In genomic region chr22:32518848-32519247, GRCh38 we compare ENCODE assay signal across 14 cellular contexts. TPM values are rescaled to one million over a fixed set of nuclear protein-coding genes. Genes with fewer than 3 reads are reported as not detected.
DNase-seq lines count a peak whose midpoint lies in the region; ATAC-seq and TF ChIP-seq lines count a peak whose summit lies in the region.
"Had no signal": no experiment of that assay in that cellular context is flagged by ENCODE, and none has a peak within 500 bp of the region (broad histone marks: within the 10 kb centered on the region; RNA-seq: fewer than 3 reads in every experiment).

No MANE protein-coding gene starts in this region.

- peaks cover 8% of the 10 kb centered on the region for H3K36me3 Mint-ChIP-seq in chondrocyte (ENCODE audit: low read depth)
- H3K36me3 Mint-ChIP-seq in T-helper 2 cell treated with Interferon-gamma antibody and Interleukin-4, amounts not matched to agents 5 μg/mL and 100 μg/mL, for 36 hours (ENCODE audit: low read depth): no peaks in the 10 kb centered on the region

- no peaks in the 10 kb centered on the region for H3K9me3 ChIP-seq in A673 (ENCODE audit: low read depth, low read length, poor library complexity, severe bottlenecking)
- H3K9me3 ChIP-seq: body of pancreas, tibial artery had no signal

- DNase-seq in A673 (ENCODE audit: low spot score) (no peak), ELR (ENCODE audit: low read depth) (peak; percentile 39), NB4 (ENCODE audit: low read depth) (peak; percentile 30), chondrocyte (ENCODE audit: low spot score) (no peak), NCI-H2029 (lab: John Stamatoyannopoulos, UW) (no peak)
- DNase-seq in activated CD8-positive, alpha-beta memory T cell treated with anti-CD3 and anti-CD28 coated beads, Interleukin-2, amount 50 U/mL, for 4 hours: no peak
- DNase-seq in T-helper 2 cell treated with Interferon-gamma antibody and Interleukin-4, amounts not matched to agents 5 μg/mL and 100 μg/mL, for 36 hours (ENCODE audit: low spot score): no peak
- DNase-seq: body of pancreas, NCI-H2029 treated with DMSO at 0.1 percent for 48 hours, T-cell, tibial artery had no signal

- no peak overlapping the region for H3K4me3 Mint-ChIP-seq in chondrocyte (ENCODE audit: unreplicated experiment)
- H3K4me3 Mint-ChIP-seq in T-helper 2 cell treated with Interferon-gamma antibody and Interleukin-4, amounts not matched to agents 5 μg/mL and 100 μg/mL, for 36 hours: no peak overlapping the region
- H3K4me3 Mint-ChIP-seq: T-cell had no signal

- no peak for TF ChIP-seq POLR2A in NB4 (IDR thresholded peaks at IDR 0.05; ENCODE audit: extremely low read depth, insufficient read length)

- POLR2A ChIA-PET in A673 (lab: Charles Lee; ENCODE audit: low non-redundant PET): no interaction called here

- H3K27ac Mint-ChIP-seq in chondrocyte (ENCODE audit: unreplicated experiment): no peak overlapping the region
- H3K27ac Mint-ChIP-seq in T-helper 2 cell treated with Interferon-gamma antibody and Interleukin-4, amounts not matched to agents 5 μg/mL and 100 μg/mL, for 36 hours: no peak overlapping the region
- H3K27ac Mint-ChIP-seq: T-cell had no signal

- TF ChIP-seq CTCF in A673 (conservative IDR thresholded peaks at IDR 0.05; ENCODE audit: low read depth, low read length): peak; percentile 47
- TF ChIP-seq CTCF in NB4 (IDR thresholded peaks at IDR 0.05; ENCODE audit: low read depth, low read length): peak; percentile 57
- peak; percentile 49 for TF ChIP-seq CTCF in chondrocyte (IDR thresholded peaks at IDR 0.05)

- CTCF ChIA-PET in A673 (lab: Charles Lee): interaction anchor here (0.7 kb wide), 2 partner anchors 49 to 386 kb away, joined by 3 read pairs; no protein-coding TSS in a partner anchor

- H3K27me3 Mint-ChIP-seq in chondrocyte (ENCODE audit: low read depth): no peaks in the 10 kb centered on the region
- no peaks in the 10 kb centered on the region for H3K27me3 Mint-ChIP-seq in T-helper 2 cell treated with Interferon-gamma antibody and Interleukin-4, amounts not matched to agents 5 μg/mL and 100 μg/mL, for 36 hours (ENCODE audit: low read depth)
- H3K27me3 Mint-ChIP-seq: T-cell had no signal

- no peaks in the 10 kb centered on the region for H3K4me1 ChIP-seq in A673 (ENCODE audit: insufficient read depth, low read length, poor library complexity, severe bottlenecking)
- H3K4me1 ChIP-seq: body of pancreas, tibial artery had no signal

- H3K9me3 Mint-ChIP-seq in chondrocyte (ENCODE audit: low read depth): peaks cover 8% of the 10 kb centered on the region
- no peaks in the 10 kb centered on the region for H3K9me3 Mint-ChIP-seq in T-helper 2 cell treated with Interferon-gamma antibody and Interleukin-4, amounts not matched to agents 5 μg/mL and 100 μg/mL, for 36 hours

- no peaks in the 10 kb centered on the region for H3K27me3 ChIP-seq in A673 (replicated peaks; ENCODE audit: insufficient read depth, low read depth, low read length, poor library complexity)
- H3K27me3 ChIP-seq: tibial artery had no signal

- H3K36me3 ChIP-seq in A673 (ENCODE audit: insufficient read depth, low read length, poor library complexity, severe bottlenecking): no peaks in the 10 kb centered on the region

- BruUV-seq in A673 (replicated peaks; lab: Mats Ljungman, UMichigan): no TSS peak

- H3K4me1 Mint-ChIP-seq in chondrocyte (ENCODE audit: low read depth): no peaks in the 10 kb centered on the region
- no peaks in the 10 kb centered on the region for H3K4me1 Mint-ChIP-seq in T-helper 2 cell treated with Interferon-gamma antibody and Interleukin-4, amounts not matched to agents 5 μg/mL and 100 μg/mL, for 36 hours (ENCODE audit: low read depth)
- H3K4me1 Mint-ChIP-seq: T-cell had no signal

- H3K4me3 ChIP-seq in A673 (ENCODE audit: low read depth, low read length, poor library complexity, severe bottlenecking) (no peak overlapping the region), NB4 (ENCODE audit: low read depth, low read length) (no peak overlapping the region)
- H3K4me3 ChIP-seq: body of pancreas, lung, tibial artery had no signal

- H3K27ac ChIP-seq in A673 (ENCODE audit: low read depth, low read length, poor library complexity, severe bottlenecking): no peak overlapping the region
- H3K27ac ChIP-seq: body of pancreas, tibial artery had no signal

- no peak for ATAC-seq in GM18867 (IDR thresholded peaks at IDR 0.05; ENCODE audit: unreplicated experiment)
- ATAC-seq: body of pancreas, T-cell had no signal

- intact Hi-C loops in A673 (cut with micrococcal nuclease; ENCODE audit: unreplicated experiment): no loop called here

RNA-seq across cellular contexts. Expression of gene FBXO7, which starts 44.2 kb away (rescaled TPM):
- total RNA-seq in A673 (2021): 89.0 and 95.2 TPM in 2 replicates
- total RNA-seq in chondrocyte: 76.0 to 76.6 TPM (median 76.3 TPM) in 3 replicates

RNA-seq across cellular contexts. Expression of gene BPIFC, which starts 54.6 kb away (rescaled TPM):
- total RNA-seq in A673 (2021) (not detected in 2 replicates), chondrocyte (not detected in 3 replicates)
- total RNA-seq: body of pancreas, H1, lung, T-cell had no signal

Comparison
In these comparisons a context has a peak if more than half of its experiments do, and no peak if none do; other contexts are left out.
1. DNase-seq: peak in ELR (single experiment) and NB4 (single experiment); none in A673 (single experiment), chondrocyte (single experiment), NCI-H2029 (single experiment), activated CD8-positive, alpha-beta memory T cell treated with anti-CD3 and anti-CD28 coated beads, Interleukin-2, amount 50 U/mL, for 4 hours (single experiment) and T-helper 2 cell treated with Interferon-gamma antibody and Interleukin-4, amounts not matched to agents 5 μg/mL and 100 μg/mL, for 36 hours (single experiment).
2. Peak in every context shown above with its lines, with median percentiles within 50 percentile points of each other: CTCF ChIP-seq.